Comparison of ENCODE assay signal across 1 cellular context in genomic region chr19:16285769-16286564, GRCh38.
TF ChIP-seq lines count a peak whose summit lies in the region.

No MANE protein-coding gene starts in this region.

TF ChIP-seq in HepG2, 621 proteins besides CTCF, POLR2A, EP300 and RAD21 (continued from another document):
- TF ChIP-seq ZNF770 (CRISPR knock-in tag; IDR thresholded peaks at IDR 0.05): peak; percentile 74
TF ChIP-seq in HepG2: peak in this region for 2.
